8 cellular contexts compared by ENCODE assay signal in genomic region chr5:36724429-36725332, GRCh38.
A peak's percentile ranks its signal among the peaks of the same experiment; 100 is the strongest.
DNase-seq lines count a peak whose midpoint lies in the region; ATAC-seq and TF ChIP-seq lines count a peak whose summit lies in the region.

No MANE protein-coding gene starts in this region.

- peak overlapping the region; percentile 85 for H3K4me2 ChIP-seq in Karpas-422 (ENCODE audit: low read depth, low read length, poor library complexity, severe bottlenecking)

- H3K4me3 ChIP-seq in HEK293 (ENCODE audit: low read depth, low read length) (no peak overlapping the region), Karpas-422 (ENCODE audit: low read length) (peak overlapping the region; percentile 67)

- peak; percentile 79 for ATAC-seq in activated CD8-positive, alpha-beta T cell treated with anti-CD3 and anti-CD28 coated beads for 36 hours

- H3K27me3 ChIP-seq in Karpas-422 (ENCODE audit: low read length), result no peaks in the 10 kb centered on the region

- intact Hi-C loops in activated CD8-positive, alpha-beta T cell treated with anti-CD3 and anti-CD28 coated beads for 36 hours (cut with micrococcal nuclease), result no loop called here

- H3K9ac ChIP-seq in Karpas-422 (ENCODE audit: low read length), result peak overlapping the region; percentile 70

- H3K27ac ChIP-seq in HEK293 (ENCODE audit: extremely low read depth, low read depth, low read length) (no peak overlapping the region), Karpas-422 (ENCODE audit: low read length) (peak overlapping the region; percentile 82)

- peaks cover 7% of the 10 kb centered on the region for H3K27me3 Mint-ChIP-seq in activated CD8-positive, alpha-beta T cell treated with anti-CD3 and anti-CD28 coated beads for 36 hours
- H3K27me3 Mint-ChIP-seq in glutamatergic neuron (ENCODE audit: unreplicated experiment), result no peaks in the 10 kb centered on the region

- peak overlapping the region; percentile 74 for H3K4me3 Mint-ChIP-seq in activated CD8-positive, alpha-beta T cell treated with anti-CD3 and anti-CD28 coated beads for 36 hours
- H3K4me3 Mint-ChIP-seq in glutamatergic neuron (ENCODE audit: unreplicated experiment), result no peak overlapping the region

- no peaks in the 10 kb centered on the region for H4K20me1 ChIP-seq in Karpas-422 (ENCODE audit: insufficient read depth, low read depth, low read length)

- POLR2A ChIA-PET in HEK293 (lab: Yijun Ruan, JAX), result no interaction called here
- POLR2A ChIA-PET in activated CD8-positive, alpha-beta T cell treated with anti-CD3 and anti-CD28 coated beads for 36 hours (lab: Charles Lee), result no interaction called here

- H3K9me2 ChIP-seq in Karpas-422 (replicated peaks; ENCODE audit: insufficient read depth, low read length), result no peaks in the 10 kb centered on the region

- H3K4me1 ChIP-seq in HEK293 (ENCODE audit: control insufficient read depth, insufficient read depth, low read length) (no peaks in the 10 kb centered on the region), Karpas-422 (ENCODE audit: low read length) (peaks cover 61% of the 10 kb centered on the region)

- peaks cover 27% of the 10 kb centered on the region for H3K79me2 ChIP-seq in Karpas-422 (ENCODE audit: low read length)

- H3K9me3 ChIP-seq in HEK293 (ENCODE audit: control insufficient read depth, insufficient read depth, low read depth, low read length) (no peaks in the 10 kb centered on the region), Karpas-422 (ENCODE audit: low read length) (no peaks in the 10 kb centered on the region)

- H2AFZ ChIP-seq in Karpas-422 (ENCODE audit: low read length), result peak overlapping the region; percentile 80

- TF ChIP-seq CTCF in HEK293 (tag by site-specific recombination; IDR thresholded peaks at IDR 0.05) (no peak), glutamatergic neuron (IDR thresholded peaks at IDR 0.05; ENCODE audit: partially characterized antibody, unreplicated experiment) (no peak)
- TF ChIP-seq CTCF in activated CD8-positive, alpha-beta T cell treated with anti-CD3 and anti-CD28 coated beads for 36 hours (IDR thresholded peaks at IDR 0.05), result no peak

- H3K27ac Mint-ChIP-seq in activated CD8-positive, alpha-beta T cell treated with anti-CD3 and anti-CD28 coated beads for 36 hours, result peak overlapping the region; percentile 73
- no peak overlapping the region for H3K27ac Mint-ChIP-seq in glutamatergic neuron (ENCODE audit: unreplicated experiment)

- CTCF ChIA-PET in HEK293 (lab: Yijun Ruan, JAX), result interaction anchor here (0.5 to 1.7 kb wide), 9 partner anchors 11 to 1813 kb away, joined by 3 to 6 read pairs (median 4); no protein-coding TSS in a partner anchor
- CTCF ChIA-PET in activated CD8-positive, alpha-beta T cell treated with anti-CD3 and anti-CD28 coated beads for 36 hours (lab: Charles Lee), result interaction anchor here (0.6 to 2.0 kb wide), 3 partner anchors 14 to 32 kb away, joined by 4 to 8 read pairs (median 5); no protein-coding TSS in a partner anchor

- H3K36me3 ChIP-seq in HEK293 (ENCODE audit: control insufficient read depth in 2 of 2, insufficient read depth in 1 of 2, low read length in 2 of 2) (no peaks in the 10 kb centered on the region), Karpas-422 (ENCODE audit: insufficient read depth, low read length) (0 out of 2 replicates have a peak, but pooled peaks cover 3% of the 10 kb centered on the region)

- DNase-seq in NCI-H2227 (lab: John Stamatoyannopoulos, UW; ENCODE audit: unreplicated experiment) (peak; percentile 20), NCI-H2227 treated with DMSO at 0.1 percent for 48 hours (lab: John Stamatoyannopoulos, UW) (no peak), Karpas-422 (peak; percentile 95), kidney tubule cell (ENCODE audit: low spot score) (peak; percentile 4), NCI-H524 (lab: John Stamatoyannopoulos, UW) (no peak), glutamatergic neuron (no peak)
- peak; percentile 58 for DNase-seq in activated CD8-positive, alpha-beta T cell treated with anti-CD3 and anti-CD28 coated beads for 36 hours

- H3K9me3 Mint-ChIP-seq in activated CD8-positive, alpha-beta T cell treated with anti-CD3 and anti-CD28 coated beads for 36 hours, result no peaks in the 10 kb centered on the region
- no peaks in the 10 kb centered on the region for H3K9me3 Mint-ChIP-seq in glutamatergic neuron (ENCODE audit: unreplicated experiment)

- peaks cover 22% of the 10 kb centered on the region for H3K4me1 Mint-ChIP-seq in activated CD8-positive, alpha-beta T cell treated with anti-CD3 and anti-CD28 coated beads for 36 hours (ENCODE audit: low read depth)
- H3K4me1 Mint-ChIP-seq in glutamatergic neuron (ENCODE audit: low read depth, unreplicated experiment), result peaks cover 2% of the 10 kb centered on the region

- no peaks in the 10 kb centered on the region for H3K36me3 Mint-ChIP-seq in activated CD8-positive, alpha-beta T cell treated with anti-CD3 and anti-CD28 coated beads for 36 hours (ENCODE audit: low read depth)
- H3K36me3 Mint-ChIP-seq in glutamatergic neuron (ENCODE audit: unreplicated experiment), result no peaks in the 10 kb centered on the region

TF ChIP-seq in HEK293, 187 proteins besides CTCF, POLR2A, EP300 and RAD21:
- TF ChIP-seq ZNF10 (tag by site-specific recombination; IDR thresholded peaks at IDR 0.05) (peak; percentile 46; the same call in 1 of the 2 replicates), HOXC10 (CRISPR knock-in tag; IDR thresholded peaks at IDR 0.05) (no peak), ZFHX2 (tag by site-specific recombination; conservative IDR thresholded peaks at IDR 0.05) (peak; percentile 33; the same call in 1 of the 2 replicates), ZNF341 (tag by site-specific recombination; IDR thresholded peaks at IDR 0.05; ENCODE audit: low read depth) (peak; percentile 81), ZNF18 (tag by site-specific recombination; IDR thresholded peaks at IDR 0.05) (no peak), ZIC2 (tag by site-specific recombination; IDR thresholded peaks at IDR 0.05) (peak; percentile 69), SP2 (tag by site-specific recombination; IDR thresholded peaks at IDR 0.05) (peak; percentile 30; the same call in 1 of the 2 replicates)
TF ChIP-seq in HEK293: peak in this region for 5.

Comparison
In these comparisons a context has a peak if more than half of its experiments do, and no peak if none do; other contexts are left out.
1. DNase-seq: peak in NCI-H2227 (single experiment), Karpas-422 (single experiment), activated CD8-positive, alpha-beta T cell treated with anti-CD3 and anti-CD28 coated beads for 36 hours (single experiment) and kidney tubule cell (single experiment); none in NCI-H2227 treated with DMSO at 0.1 percent for 48 hours (single experiment), NCI-H524 (0 of 2) and glutamatergic neuron (single experiment).